ENCODE assay signal across 8 cellular contexts in genomic region chr5:42992035-42992570, GRCh38. TPM values are rescaled to one million over a fixed set of nuclear protein-coding genes. Genes with fewer than 3 reads are reported as not detected.
A peak's percentile ranks its signal among the peaks of the same experiment; 100 is the strongest.
DNase-seq lines count a peak whose midpoint lies in the region; TF ChIP-seq lines count a peak whose summit lies in the region.

No MANE protein-coding gene starts in this region.

- in situ Hi-C loops in astrocyte of the spinal cord (cut with HindIII; ENCODE audit: low sequenced_read_pairs), result no loop called here

- DNase-seq in GDM1 (lab: John Stamatoyannopoulos, UW), result peak; percentile 66
- DNase-seq in GOT3 (lab: John Stamatoyannopoulos, UW), result peak; percentile 30
- peak; percentile 81 for DNase-seq in LoVo (ENCODE audit: low spot score)
- peak; percentile 84 for DNase-seq in T-helper 2 cell treated with Interferon-gamma antibody and Interleukin-4, amounts not matched to agents 5 μg/mL and 100 μg/mL, for 36 hours (ENCODE audit: low spot score)
- DNase-seq in astrocyte of the spinal cord (ENCODE audit: low read depth, low spot score), result peak; percentile 89
- peak; percentile 27 for DNase-seq in inferior parietal cortex (ENCODE audit: extremely low spot score)
- DNase-seq in spleen, result peak; percentile 97
- no peak for DNase-seq in NCI-H1694 (lab: John Stamatoyannopoulos, UW)

- H3K4me1 Mint-ChIP-seq in T-helper 2 cell treated with Interferon-gamma antibody and Interleukin-4, amounts not matched to agents 5 μg/mL and 100 μg/mL, for 36 hours (ENCODE audit: low read depth), result peaks cover 36% of the 10 kb centered on the region

- peak; percentile 73 to 92 (median 87) for TF ChIP-seq POLR2A in spleen (IDR thresholded peaks at IDR 0.05)

- H3K9me3 Mint-ChIP-seq in T-helper 2 cell treated with Interferon-gamma antibody and Interleukin-4, amounts not matched to agents 5 μg/mL and 100 μg/mL, for 36 hours, result peaks cover 8% of the 10 kb centered on the region

- intact Hi-C loops in spleen (cut with DNase I; ENCODE audit: low total_unique reads), result loop anchor here (10.0 kb wide), 1 partner anchor 77 kb away; no protein-coding TSS in a partner anchor

- 0 to 4% (median 0%) methylated on average over 31 to 43 of the region's 43 CpGs for WGBS in spleen, 5 donors

- H3K4me3 ChIP-seq in astrocyte of the spinal cord (ENCODE audit: low read depth, low read length) (peak overlapping the region; percentile 69), spleen (peak overlapping the region; percentile 54 to 71 (median 62))

- peak overlapping the region; percentile 97 to 100 (median 100) for H3K27ac ChIP-seq in spleen

- no peaks in the 10 kb centered on the region for H3K36me3 ChIP-seq in spleen

- H3K4me1 ChIP-seq in spleen, result peaks cover 19 to 68% (median 49%) of the 10 kb centered on the region in 6 donors

- no peaks in the 10 kb centered on the region for H3K27me3 Mint-ChIP-seq in T-helper 2 cell treated with Interferon-gamma antibody and Interleukin-4, amounts not matched to agents 5 μg/mL and 100 μg/mL, for 36 hours (ENCODE audit: low read depth)

- peak overlapping the region; percentile 95 for H3K4me3 Mint-ChIP-seq in T-helper 2 cell treated with Interferon-gamma antibody and Interleukin-4, amounts not matched to agents 5 μg/mL and 100 μg/mL, for 36 hours

- H3K9me3 ChIP-seq in spleen, result peaks cover 0 to 9% (median 0%) of the 10 kb centered on the region in 8 donors

- H3K27ac Mint-ChIP-seq in T-helper 2 cell treated with Interferon-gamma antibody and Interleukin-4, amounts not matched to agents 5 μg/mL and 100 μg/mL, for 36 hours, result peak overlapping the region; percentile 98

- peaks cover 26% of the 10 kb centered on the region for H3K36me3 Mint-ChIP-seq in T-helper 2 cell treated with Interferon-gamma antibody and Interleukin-4, amounts not matched to agents 5 μg/mL and 100 μg/mL, for 36 hours (ENCODE audit: low read depth)

- TF ChIP-seq CTCF in astrocyte of the spinal cord (IDR thresholded peaks at IDR 0.05; ENCODE audit: low read depth, low read length) (no peak), spleen (IDR thresholded peaks at IDR 0.05 in 8 of 11, conservative IDR thresholded peaks at IDR 0.05 in 3 of 11) (peak in 1 of 11 experiments; percentile 13)

- peaks cover 0 to 6% (median 0%) of the 10 kb centered on the region in 7 donors for H3K27me3 ChIP-seq in spleen (replicated peaks in 1 of 7)

RNA-seq across cellular contexts. Expression of gene ANXA2R, which starts 48.0 kb away (rescaled TPM):
- total RNA-seq in spleen, result 10 to 100 TPM; 10.0 to 27.2 (median 16.4) TPM
- polyA plus RNA-seq in spleen, result 10 to 100 TPM; 28.9 to 44.5 (median 36.5) TPM
